Comparison of ENCODE assay signal across 17 cellular contexts in the genomic region with DNA sequence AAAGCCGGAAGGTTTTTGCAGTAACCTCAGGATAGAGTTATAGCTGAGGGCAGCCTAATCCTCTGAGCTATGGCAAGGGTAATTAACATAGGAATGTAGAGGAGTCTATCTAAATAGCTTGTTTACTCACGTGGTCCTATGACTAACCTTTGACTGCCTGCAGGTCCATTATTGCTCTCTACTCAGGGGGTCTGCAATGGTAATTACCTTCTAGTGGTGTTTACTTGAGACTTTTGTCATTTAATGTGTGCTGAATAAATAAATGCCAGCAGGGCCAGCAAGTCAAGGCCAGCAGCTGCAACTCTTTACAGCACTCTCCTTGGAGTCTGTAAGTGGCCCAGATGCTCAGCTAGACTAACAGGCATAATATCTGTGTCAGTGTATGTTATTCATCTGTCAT.
DNase-seq lines count a peak whose midpoint lies in the region; FAIRE-seq lines count a peak whose summit lies in the region.
"Had no signal": no experiment of that assay in that cellular context is flagged by ENCODE, and none has a peak within 500 bp of the region (broad histone marks: within the 10 kb centered on the region; RNA-seq: fewer than 3 reads in every experiment).

No MANE protein-coding gene starts in this region.

- peak; percentile 12 for DNase-seq in DMS153 (lab: John Stamatoyannopoulos, UW)
- DNase-seq in DMS153 treated with DMSO at 0.1 percent for 48 hours (lab: John Stamatoyannopoulos, UW; ENCODE audit: unreplicated experiment): no peak
- DNase-seq in NCI-H1092 (lab: John Stamatoyannopoulos, UW): peak; percentile 26
- DNase-seq in iPS DF 19.7 (ENCODE audit: low read depth, low spot score): peak; percentile 7
- no peak for DNase-seq in small intestine
- DNase-seq in cerebellar cortex (ENCODE audit: low spot score): no peak
- no peak for DNase-seq in AG08395 (ENCODE audit: low spot score)
- DNase-seq in EL: no peak
- DNase-seq: GOT3, NCI-H1694, NCI-H2171, NCI-H446 treated with DMSO at 0.1 percent for 48 hours, SHP77 had no signal

- H3K4me3 ChIP-seq in small intestine (ENCODE audit: low read depth in 1 of 2, low read length in 2 of 2): no peak overlapping the region
- H3K4me3 ChIP-seq: BLaER1 had no signal

- no peaks in the 10 kb centered on the region for H3K4me1 ChIP-seq in small intestine (ENCODE audit: control insufficient read depth in 2 of 2, insufficient read depth in 1 of 2, low read depth in 1 of 2, low read length in 1 of 2)
- H3K4me1 ChIP-seq: BLaER1 had no signal

- H3K27me3 ChIP-seq in small intestine (ENCODE audit: control insufficient read depth in 2 of 2, insufficient read depth in 2 of 2, low read length in 2 of 2): no peaks in the 10 kb centered on the region

- WGBS in small intestine, 3 donors: 20 to 37% (median 21%) methylated on average over 2 of the region's 2 CpGs

- no peaks in the 10 kb centered on the region for H3K36me3 ChIP-seq in small intestine (ENCODE audit: control insufficient read depth in 2 of 2, insufficient read depth in 2 of 2, low read length in 2 of 2)
- H3K36me3 ChIP-seq: BLaER1 had no signal

- H3K27ac ChIP-seq in small intestine (ENCODE audit: low read depth in 1 of 2, low read length in 1 of 2): no peak overlapping the region
- H3K27ac ChIP-seq: 22Rv1, BLaER1 had no signal

- peak; percentile 82 for FAIRE-seq in small intestine (lab: Jason Lieb, UNC)
- FAIRE-seq: GM12891, RCC 7860 had no signal

- no peaks in the 10 kb centered on the region for H3K9me3 ChIP-seq in small intestine (ENCODE audit: control insufficient read depth, low read depth)

Comparison
In these comparisons a context has a peak if more than half of its experiments do, and no peak if none do; other contexts are left out.
1. DNase-seq: peak in DMS153 (single experiment), NCI-H1092 (single experiment) and iPS DF 19.7 (single experiment); none in DMS153 treated with DMSO at 0.1 percent for 48 hours (single experiment), small intestine (single experiment), cerebellar cortex (single experiment), AG08395 (single experiment) and EL (single experiment).